ENCODE assay signal across 9 cellular contexts in the genomic region with DNA sequence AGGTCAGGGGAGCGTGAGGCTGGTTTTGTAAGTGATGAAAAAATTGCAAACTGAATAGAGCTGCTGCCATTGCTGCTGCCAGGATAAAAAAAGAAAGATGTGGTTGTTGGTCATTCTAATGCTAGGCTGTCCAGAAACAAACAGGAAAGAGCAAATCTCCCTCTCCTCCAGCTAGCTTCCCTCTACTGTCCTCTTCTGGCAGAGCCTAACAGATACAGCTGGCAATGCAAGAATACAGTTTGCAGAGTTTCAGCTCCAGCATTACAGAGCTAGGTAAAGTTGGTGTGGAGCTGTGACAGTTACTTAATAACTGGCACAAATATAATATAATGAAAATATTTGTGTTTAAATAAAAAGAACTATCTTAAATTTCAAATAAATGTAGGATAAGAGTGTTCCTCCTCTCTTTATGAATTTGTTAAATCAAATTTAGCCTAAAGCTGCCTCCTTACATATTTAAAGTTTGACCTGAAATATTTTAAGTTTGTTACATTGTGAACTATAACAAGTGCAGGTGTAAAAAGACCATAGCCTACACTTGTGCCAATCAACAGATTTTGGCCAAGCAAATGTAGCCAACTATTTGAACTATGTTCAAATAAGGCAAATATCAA.
DNase-seq lines count a peak whose midpoint lies in the region; ATAC-seq and TF ChIP-seq lines count a peak whose summit lies in the region.
"Had no signal": no experiment of that assay in that cellular context is flagged by ENCODE, and none has a peak within 500 bp of the region (broad histone marks: within the 10 kb centered on the region; RNA-seq: fewer than 3 reads in every experiment).

No MANE protein-coding gene starts in this region.

- H3K4me3 ChIP-seq in BE2C (ENCODE audit: low read depth, low read length) (no peak overlapping the region), heart right ventricle (no peak overlapping the region)

- H3K27me3 ChIP-seq in BE2C, result no peaks in the 10 kb centered on the region
- H3K27me3 ChIP-seq in heart right ventricle, result no peaks in the 10 kb centered on the region

- H3K4me1 ChIP-seq in BE2C (no peaks in the 10 kb centered on the region), heart right ventricle (peaks cover 0 to 11% (median 0%) of the 10 kb centered on the region in 9 donors)

- H3K36me3 ChIP-seq in BE2C, result no peaks in the 10 kb centered on the region
- no peaks in the 10 kb centered on the region for H3K36me3 ChIP-seq in heart right ventricle

- H3K27ac ChIP-seq in heart right ventricle, result no peak overlapping the region

- intact Hi-C loops in heart right ventricle (cut with DNase I), result loop anchor here in 2 of 10 donors (10.0 kb wide), 1 partner anchor 241 kb away; no protein-coding TSS in a partner anchor

- DNase-seq in BE2C (no peak), NAMALWA (ENCODE audit: low spot score) (peak; percentile 19), heart right ventricle (peak in 1 of 2 donors; percentile 12), Kasumi-1 (lab: John Stamatoyannopoulos, UW) (no peak), SK-N-DZ (ENCODE audit: low spot score) (no peak), NCI-H2227 treated with DMSO at 0.1 percent for 48 hours (lab: John Stamatoyannopoulos, UW) (no peak)
- DNase-seq: activated B cell treated with CpG ODN at 0.5 μM for 24 hours had no signal

- TF ChIP-seq CTCF in BE2C (IDR thresholded peaks at IDR 0.05; ENCODE audit: low read depth, low read length) (peak; percentile 45), heart right ventricle (IDR thresholded peaks at IDR 0.05) (peak in 8 of 9 donors; percentile 28 to 68 (median 55))

- no peaks in the 10 kb centered on the region for H3K9me3 ChIP-seq in BE2C
- no peaks in the 10 kb centered on the region for H3K9me3 ChIP-seq in heart right ventricle

- WGBS in heart right ventricle, 2 donors, result 50 to 52% methylated on average over 1 of the region's 1 CpG

- ATAC-seq in GM21390 (IDR thresholded peaks at IDR 0.05; ENCODE audit: unreplicated experiment), result peak; percentile 64
- peak in 7 of 8 donors; percentile 38 to 76 (median 57) for ATAC-seq in heart right ventricle
- no peak for ATAC-seq in HG03135 (IDR thresholded peaks at IDR 0.05; ENCODE audit: unreplicated experiment)
